Comparison of ENCODE assay signal across 1 cellular context in the genomic region with DNA sequence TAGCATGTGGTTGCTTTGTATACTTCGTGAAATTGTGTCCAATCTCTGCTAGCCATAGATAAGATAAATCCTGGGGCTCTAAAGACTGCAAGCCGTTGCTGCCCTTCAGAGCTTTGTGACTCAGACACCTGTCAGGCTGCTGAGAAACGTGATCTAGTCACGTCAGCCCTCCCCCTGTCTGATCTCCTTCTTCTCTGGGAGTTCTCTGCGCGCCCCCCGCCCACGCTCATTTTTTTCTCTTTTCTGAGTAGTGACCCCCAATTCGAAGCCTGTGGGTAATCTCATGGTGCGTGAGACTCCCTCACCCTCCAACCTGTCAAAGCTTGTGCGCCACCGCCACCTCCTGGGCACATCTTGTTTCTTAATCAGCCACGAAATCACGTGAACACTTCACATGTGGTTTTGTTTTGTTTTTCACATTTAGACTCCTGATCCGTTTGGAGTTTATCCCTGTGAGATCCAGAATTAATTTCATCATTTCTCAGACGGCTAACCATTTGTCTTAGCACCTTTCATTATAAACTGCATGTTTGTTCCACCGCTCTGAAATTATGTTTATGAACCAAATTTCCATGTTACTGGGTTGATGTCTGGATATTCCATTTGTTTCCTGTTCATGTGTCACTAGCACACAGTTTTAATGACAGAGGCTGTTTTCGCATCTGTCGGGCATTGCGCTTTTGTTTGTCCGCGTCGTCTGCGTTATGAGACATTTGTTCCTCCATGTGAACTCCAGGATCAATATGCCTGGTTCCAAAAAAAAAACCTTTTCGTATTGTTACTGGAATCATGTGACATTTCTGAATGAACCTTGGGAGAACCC.
TF ChIP-seq lines count a peak whose summit lies in the region.

No MANE protein-coding gene starts in this region.

TF ChIP-seq in GM12878, 131 proteins besides CTCF, POLR2A, EP300 and RAD21 (continued from another document and continues in another):
- TF ChIP-seq SUPT20H (IDR thresholded peaks at IDR 0.05; ENCODE audit: borderline replicate concordance, control insufficient read depth, low read depth, low read length) (no peak), IKZF2 (IDR thresholded peaks at IDR 0.05) (peak; percentile 46 to 57; a peak in 1 of 4 replicates), MYC (IDR thresholded peaks at IDR 0.05; ENCODE audit: insufficient read depth, insufficient read length, insufficient replicate concordance, low read length, severe bottlenecking) (no peak), KDM1A (IDR thresholded peaks at IDR 0.05; ENCODE audit: borderline replicate concordance) (no peak), ELK1 (IDR thresholded peaks at IDR 0.05; ENCODE audit: low read depth, low read length) (no peak), STAT3 (IDR thresholded peaks at IDR 0.05; ENCODE audit: low read depth, low read length) (no peak), BRCA1 (IDR thresholded peaks at IDR 0.05; ENCODE audit: low read depth, low read length) (no peak), KAT2A (conservative IDR thresholded peaks at IDR 0.05; ENCODE audit: control insufficient read depth, low read depth, low read length) (no peak), YBX1 (IDR thresholded peaks at IDR 0.05) (no peak), DPF2 (IDR thresholded peaks at IDR 0.05) (peak; percentile 46; the same call in 1 of the 2 replicates), RB1 (IDR thresholded peaks at IDR 0.05; ENCODE audit: borderline replicate concordance) (no peak), USF2 (IDR thresholded peaks at IDR 0.05; ENCODE audit: borderline replicate concordance, low read depth, low read length) (peak; percentile 72), SMC3 (IDR thresholded peaks at IDR 0.05; ENCODE audit: borderline replicate concordance, low read length) (peak; percentile 76), ZNF384 (IDR thresholded peaks at IDR 0.05; ENCODE audit: borderline replicate concordance, low read depth, low read length) (no peak), SPI1 (IDR thresholded peaks at IDR 0.05; ENCODE audit: borderline replicate concordance, insufficient read depth, low read depth, low read length) (no peak), SMAD5 (IDR thresholded peaks at IDR 0.05; ENCODE audit: low read depth) (no peak), GABPA (IDR thresholded peaks at IDR 0.05; ENCODE audit: low read depth) (no peak), NRF1 (conservative IDR thresholded peaks at IDR 0.05; ENCODE audit: low read depth, low read length) (no peak), ATF7 (IDR thresholded peaks at IDR 0.05; ENCODE audit: low read depth) (0 out of 2 replicates have a peak, but pooled peaks have one; percentile 14), ESRRA (IDR thresholded peaks at IDR 0.05; ENCODE audit: low read length) (no peak), SRF (IDR thresholded peaks at IDR 0.05; ENCODE audit: low read depth in 2 of 2, low read length in 2 of 2) (no peak), RBBP5 (conservative IDR thresholded peaks at IDR 0.05) (no peak), HDAC6 (IDR thresholded peaks at IDR 0.05; ENCODE audit: unreplicated experiment) (no peak), ATF3 (IDR thresholded peaks at IDR 0.05; ENCODE audit: borderline replicate concordance, extremely low read depth, low read depth, low read length) (peak; percentile 73; the same call in 1 of the 2 replicates), TARDBP (IDR thresholded peaks at IDR 0.05; ENCODE audit: borderline replicate concordance) (no peak), RELA (IDR thresholded peaks at IDR 0.05; ENCODE audit: borderline replicate concordance, partially characterized antibody) (peak; percentile 18), BMI1 (IDR thresholded peaks at IDR 0.05; ENCODE audit: borderline replicate concordance) (0 out of 2 replicates have a peak, but pooled peaks have one; percentile 23), SUZ12 (IDR thresholded peaks at IDR 0.05; ENCODE audit: unreplicated experiment) (no peak), HDGF (IDR thresholded peaks at IDR 0.05) (no peak), SIN3A (IDR thresholded peaks at IDR 0.05; ENCODE audit: low read depth, low read length) (peak; percentile 93), POU2F2 (IDR thresholded peaks at IDR 0.05; ENCODE audit: borderline replicate concordance, low read depth, low read length) (peak; percentile 60; the same call in 1 of the 3 replicates), EZH2 (IDR thresholded peaks at IDR 0.05; ENCODE audit: borderline replicate concordance, control insufficient read depth, low read depth, low read length) (no peak), TAF1 (IDR thresholded peaks at IDR 0.05; ENCODE audit: borderline replicate concordance, low read depth, low read length) (no peak), IRF4 (IDR thresholded peaks at IDR 0.05; ENCODE audit: low read depth, low read length) (0 out of 2 replicates have a peak, but pooled peaks have one; percentile 49), NR2C2 (IDR thresholded peaks at IDR 0.05; ENCODE audit: borderline replicate concordance, control insufficient read depth, insufficient read length, low read depth) (no peak), STAT1 (conservative IDR thresholded peaks at IDR 0.05) (no peak), JUND (IDR thresholded peaks at IDR 0.05; ENCODE audit: low read depth, low read length) (no peak), CBX3 (IDR thresholded peaks at IDR 0.05; ENCODE audit: borderline replicate concordance, low read depth) (no peak), CBFB (IDR thresholded peaks at IDR 0.05; ENCODE audit: low read depth) (peak; percentile 55; the same call in 1 of the 2 replicates), HDAC2 (IDR thresholded peaks at IDR 0.05) (no peak), HSF1 (IDR thresholded peaks at IDR 0.05; ENCODE audit: low read depth, low read length) (no peak), LARP7 (IDR thresholded peaks at IDR 0.05) (no peak), RCOR1 (conservative IDR thresholded peaks at IDR 0.05; ENCODE audit: low read depth, low read length) (no peak)
- TF ChIP-seq, protein P1, sequence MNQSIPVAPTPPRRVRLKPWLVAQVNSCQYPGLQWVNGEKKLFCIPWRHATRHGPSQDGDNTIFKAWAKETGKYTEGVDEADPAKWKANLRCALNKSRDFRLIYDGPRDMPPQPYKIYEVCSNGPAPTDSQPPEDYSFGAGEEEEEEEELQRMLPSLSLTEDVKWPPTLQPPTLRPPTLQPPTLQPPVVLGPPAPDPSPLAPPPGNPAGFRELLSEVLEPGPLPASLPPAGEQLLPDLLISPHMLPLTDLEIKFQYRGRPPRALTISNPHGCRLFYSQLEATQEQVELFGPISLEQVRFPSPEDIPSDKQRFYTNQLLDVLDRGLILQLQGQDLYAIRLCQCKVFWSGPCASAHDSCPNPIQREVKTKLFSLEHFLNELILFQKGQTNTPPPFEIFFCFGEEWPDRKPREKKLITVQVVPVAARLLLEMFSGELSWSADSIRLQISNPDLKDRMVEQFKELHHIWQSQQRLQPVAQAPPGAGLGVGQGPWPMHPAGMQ (IDR thresholded peaks at IDR 0.05; ENCODE audit: borderline replicate concordance) = no peak
- TF ChIP-seq, protein P2, sequence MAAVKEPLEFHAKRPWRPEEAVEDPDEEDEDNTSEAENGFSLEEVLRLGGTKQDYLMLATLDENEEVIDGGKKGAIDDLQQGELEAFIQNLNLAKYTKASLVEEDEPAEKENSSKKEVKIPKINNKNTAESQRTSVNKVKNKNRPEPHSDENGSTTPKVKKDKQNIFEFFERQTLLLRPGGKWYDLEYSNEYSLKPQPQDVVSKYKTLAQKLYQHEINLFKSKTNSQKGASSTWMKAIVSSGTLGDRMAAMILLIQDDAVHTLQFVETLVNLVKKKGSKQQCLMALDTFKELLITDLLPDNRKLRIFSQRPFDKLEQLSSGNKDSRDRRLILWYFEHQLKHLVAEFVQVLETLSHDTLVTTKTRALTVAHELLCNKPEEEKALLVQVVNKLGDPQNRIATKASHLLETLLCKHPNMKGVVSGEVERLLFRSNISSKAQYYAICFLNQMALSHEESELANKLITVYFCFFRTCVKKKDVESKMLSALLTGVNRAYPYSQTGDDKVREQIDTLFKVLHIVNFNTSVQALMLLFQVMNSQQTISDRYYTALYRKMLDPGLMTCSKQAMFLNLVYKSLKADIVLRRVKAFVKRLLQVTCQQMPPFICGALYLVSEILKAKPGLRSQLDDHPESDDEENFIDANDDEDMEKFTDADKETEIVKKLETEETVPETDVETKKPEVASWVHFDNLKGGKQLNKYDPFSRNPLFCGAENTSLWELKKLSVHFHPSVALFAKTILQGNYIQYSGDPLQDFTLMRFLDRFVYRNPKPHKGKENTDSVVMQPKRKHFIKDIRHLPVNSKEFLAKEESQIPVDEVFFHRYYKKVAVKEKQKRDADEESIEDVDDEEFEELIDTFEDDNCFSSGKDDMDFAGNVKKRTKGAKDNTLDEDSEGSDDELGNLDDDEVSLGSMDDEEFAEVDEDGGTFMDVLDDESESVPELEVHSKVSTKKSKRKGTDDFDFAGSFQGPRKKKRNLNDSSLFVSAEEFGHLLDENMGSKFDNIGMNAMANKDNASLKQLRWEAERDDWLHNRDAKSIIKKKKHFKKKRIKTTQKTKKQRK (IDR thresholded peaks at IDR 0.05; ENCODE audit: low read depth, low read length) = no peak
- TF ChIP-seq, protein P3, sequence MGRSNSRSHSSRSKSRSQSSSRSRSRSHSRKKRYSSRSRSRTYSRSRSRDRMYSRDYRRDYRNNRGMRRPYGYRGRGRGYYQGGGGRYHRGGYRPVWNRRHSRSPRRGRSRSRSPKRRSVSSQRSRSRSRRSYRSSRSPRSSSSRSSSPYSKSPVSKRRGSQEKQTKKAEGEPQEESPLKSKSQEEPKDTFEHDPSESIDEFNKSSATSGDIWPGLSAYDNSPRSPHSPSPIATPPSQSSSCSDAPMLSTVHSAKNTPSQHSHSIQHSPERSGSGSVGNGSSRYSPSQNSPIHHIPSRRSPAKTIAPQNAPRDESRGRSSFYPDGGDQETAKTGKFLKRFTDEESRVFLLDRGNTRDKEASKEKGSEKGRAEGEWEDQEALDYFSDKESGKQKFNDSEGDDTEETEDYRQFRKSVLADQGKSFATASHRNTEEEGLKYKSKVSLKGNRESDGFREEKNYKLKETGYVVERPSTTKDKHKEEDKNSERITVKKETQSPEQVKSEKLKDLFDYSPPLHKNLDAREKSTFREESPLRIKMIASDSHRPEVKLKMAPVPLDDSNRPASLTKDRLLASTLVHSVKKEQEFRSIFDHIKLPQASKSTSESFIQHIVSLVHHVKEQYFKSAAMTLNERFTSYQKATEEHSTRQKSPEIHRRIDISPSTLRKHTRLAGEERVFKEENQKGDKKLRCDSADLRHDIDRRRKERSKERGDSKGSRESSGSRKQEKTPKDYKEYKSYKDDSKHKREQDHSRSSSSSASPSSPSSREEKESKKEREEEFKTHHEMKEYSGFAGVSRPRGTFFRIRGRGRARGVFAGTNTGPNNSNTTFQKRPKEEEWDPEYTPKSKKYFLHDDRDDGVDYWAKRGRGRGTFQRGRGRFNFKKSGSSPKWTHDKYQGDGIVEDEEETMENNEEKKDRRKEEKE (IDR thresholded peaks at IDR 0.05) = no peak
- TF ChIP-seq, protein P4, sequence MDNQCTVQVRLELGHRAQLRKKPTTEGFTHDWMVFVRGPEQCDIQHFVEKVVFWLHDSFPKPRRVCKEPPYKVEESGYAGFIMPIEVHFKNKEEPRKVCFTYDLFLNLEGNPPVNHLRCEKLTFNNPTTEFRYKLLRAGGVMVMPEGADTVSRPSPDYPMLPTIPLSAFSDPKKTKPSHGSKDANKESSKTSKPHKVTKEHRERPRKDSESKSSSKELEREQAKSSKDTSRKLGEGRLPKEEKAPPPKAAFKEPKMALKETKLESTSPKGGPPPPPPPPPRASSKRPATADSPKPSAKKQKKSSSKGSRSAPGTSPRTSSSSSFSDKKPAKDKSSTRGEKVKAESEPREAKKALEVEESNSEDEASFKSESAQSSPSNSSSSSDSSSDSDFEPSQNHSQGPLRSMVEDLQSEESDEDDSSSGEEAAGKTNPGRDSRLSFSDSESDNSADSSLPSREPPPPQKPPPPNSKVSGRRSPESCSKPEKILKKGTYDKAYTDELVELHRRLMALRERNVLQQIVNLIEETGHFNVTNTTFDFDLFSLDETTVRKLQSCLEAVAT (IDR thresholded peaks at IDR 0.05) = no peak
